ENCODE assay signal across 13 cellular contexts in the genomic region with DNA sequence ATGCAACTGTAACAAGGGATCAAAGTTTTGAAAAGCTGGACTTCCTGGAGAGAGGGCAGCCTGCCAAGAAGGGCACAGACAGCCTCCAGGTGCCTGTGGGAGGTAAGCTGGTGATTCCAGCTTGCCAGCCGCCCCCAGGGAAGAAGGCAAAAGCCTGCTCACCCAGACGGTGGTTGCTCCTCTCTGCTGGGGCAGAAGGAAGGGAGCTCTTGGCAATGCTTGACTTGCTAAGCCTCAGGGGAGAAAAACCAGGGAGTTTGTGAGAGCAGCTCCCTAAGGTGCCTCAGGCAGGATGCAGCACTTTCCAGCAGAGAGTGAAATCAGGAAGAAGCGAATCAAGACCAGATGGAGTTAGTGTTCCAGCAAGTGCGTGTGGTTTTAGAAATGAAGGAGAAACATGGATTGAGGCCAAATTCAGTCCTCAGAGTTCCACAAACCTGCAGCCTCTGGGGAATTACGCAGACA.
A peak's percentile ranks its signal among the peaks of the same experiment; 100 is the strongest.
DNase-seq lines count a peak whose midpoint lies in the region; TF ChIP-seq lines count a peak whose summit lies in the region.
"Had no signal": no experiment of that assay in that cellular context is flagged by ENCODE, and none has a peak within 500 bp of the region (broad histone marks: within the 10 kb centered on the region; RNA-seq: fewer than 3 reads in every experiment).

No MANE protein-coding gene starts in this region.

- no peak for TF ChIP-seq CTCF in SK-N-SH (IDR thresholded peaks at IDR 0.05)
- no peak for TF ChIP-seq CTCF in OCI-LY7 (conservative IDR thresholded peaks at IDR 0.05; ENCODE audit: low read length)

- H4K20me1 ChIP-seq in SK-N-SH (ENCODE audit: insufficient read depth) (no peaks in the 10 kb centered on the region), OCI-LY7 (ENCODE audit: insufficient read depth, low read length) (no peaks in the 10 kb centered on the region)

- peak overlapping the region in 1 of 2 experiments; percentile 97; a peak in 2 of 4 replicates for H3K27ac ChIP-seq in SK-N-SH (ENCODE audit: low read depth in 2 of 2, low read length in 1 of 2)
- no peak overlapping the region for H3K27ac ChIP-seq in OCI-LY7 (ENCODE audit: low read depth, low read length, poor library complexity, severe bottlenecking)
- H3K27ac ChIP-seq: ascending aorta had no signal

- TF ChIP-seq EP300 in SK-N-SH (IDR thresholded peaks at IDR 0.05; ENCODE audit: borderline replicate concordance in 1 of 2, low read depth in 1 of 2, low read length in 1 of 2) = peak in 1 of 2 experiments; percentile 54; a peak in 1 of 4 replicates

- POLR2A ChIA-PET in SK-N-SH (lab: Yijun Ruan, JAX) = interaction anchor here (0.6 to 1.9 kb wide), 10 partner anchors 12 to 286 kb away, joined by 3 to 17 read pairs (median 6); no protein-coding TSS in a partner anchor
- POLR2A ChIA-PET in OCI-LY7 (lab: Charles Lee) = interaction anchor here (0.6 kb wide), 1 partner anchor 1307 kb away, joined by 3 read pairs; no protein-coding TSS in a partner anchor

- BruUV-seq in OCI-LY7 (replicated peaks; lab: Mats Ljungman, UMichigan) = no TSS peak

- peaks cover 0 to 28% of the 10 kb centered on the region in 2 experiments; a peak in 1 of 4 replicates for H3K4me1 ChIP-seq in SK-N-SH (ENCODE audit: control insufficient read depth in 1 of 2, insufficient read depth in 2 of 2, low read depth in 1 of 2, low read length in 1 of 2)
- no peaks in the 10 kb centered on the region for H3K4me1 ChIP-seq in OCI-LY7 (ENCODE audit: insufficient read depth, low read length, poor library complexity, severe bottlenecking)
- H3K4me1 ChIP-seq: ascending aorta had no signal

- no peaks in the 10 kb centered on the region for H3K79me2 ChIP-seq in SK-N-SH (ENCODE audit: insufficient read depth)
- no peaks in the 10 kb centered on the region for H3K79me2 ChIP-seq in OCI-LY7 (ENCODE audit: insufficient read depth, low read depth, low read length)

- H2AFZ ChIP-seq in SK-N-SH (ENCODE audit: low read depth) = no peak overlapping the region
- H2AFZ ChIP-seq in OCI-LY7 (ENCODE audit: low read length) = no peak overlapping the region

- intact Hi-C loops in OCI-LY7 (cut with micrococcal nuclease; ENCODE audit: unreplicated experiment) = no loop called here

- no peak overlapping the region for H3K9ac ChIP-seq in SK-N-SH

- H3K36me3 ChIP-seq in SK-N-SH (replicated peaks in 1 of 2; ENCODE audit: control insufficient read depth in 1 of 2, insufficient read depth in 2 of 2, low read length in 1 of 2) (no peaks in the 10 kb centered on the region), OCI-LY7 (ENCODE audit: insufficient read depth, low read length) (no peaks in the 10 kb centered on the region)
- H3K36me3 ChIP-seq: ascending aorta had no signal

- H3K4me2 ChIP-seq in SK-N-SH (no peak overlapping the region), OCI-LY7 (ENCODE audit: low read length) (no peak overlapping the region)

- H3K9me2 ChIP-seq in SK-N-SH = no peaks in the 10 kb centered on the region
- no peaks in the 10 kb centered on the region for H3K9me2 ChIP-seq in OCI-LY7 (ENCODE audit: insufficient read depth, low read length)

- DNase-seq in DMS79 treated with DMSO at 0.1 percent for 48 hours (lab: John Stamatoyannopoulos, UW) (peak; percentile 97), NCI-H1105 (lab: John Stamatoyannopoulos, UW) (peak; percentile 73), SK-N-SH (peak; percentile 51), middle frontal gyrus (ENCODE audit: extremely low spot score, low spot score) (peak; percentile 42), OCI-LY7 (ENCODE audit: low spot score) (no peak), mucosa of gallbladder (ENCODE audit: low spot score) (no peak)
- DNase-seq in activated T-cell treated with anti-CD3 and anti-CD28 coated beads, Interleukin-2, amount 50 U/mL, for 48 hours = no peak
- DNase-seq: activated CD8-positive, alpha-beta memory T cell treated with anti-CD3 and anti-CD28 coated beads for 24 hours; activated gamma-delta T cell; GF-D8; naive thymus-derived CD4-positive, alpha-beta T cell; NCI-H2227 treated with DMSO at 0.1 percent for 48 hours had no signal

- CTCF ChIA-PET in SK-N-SH (lab: Yijun Ruan, JAX) (interaction anchor here (0.6 to 1.7 kb wide), 16 partner anchors 9 to 472 kb away, joined by 3 to 10 read pairs (median 3); no protein-coding TSS in a partner anchor), OCI-LY7 (lab: Charles Lee; ENCODE audit: unreplicated experiment) (no interaction called here)

- H3K27me3 ChIP-seq in SK-N-SH (ENCODE audit: insufficient read depth) = no peaks in the 10 kb centered on the region
- H3K27me3 ChIP-seq: ascending aorta had no signal

- H3K4me3 ChIP-seq in SK-N-SH (ENCODE audit: low read depth in 2 of 2, low read length in 1 of 2) (no peak overlapping the region), OCI-LY7 (ENCODE audit: low read depth, low read length, poor library complexity, severe bottlenecking) (no peak overlapping the region)
- H3K4me3 ChIP-seq: ascending aorta had no signal

- 31% methylated on average over 4 of the region's 5 CpGs for WGBS in SK-N-SH (ENCODE audit: low lambda C conversion rate)

- no peaks in the 10 kb centered on the region for H3F3A ChIP-seq in SK-N-SH (replicated peaks; ENCODE audit: insufficient read depth)

- H3K9me3 ChIP-seq in SK-N-SH (no peaks in the 10 kb centered on the region), OCI-LY7 (ENCODE audit: low read length) (no peaks in the 10 kb centered on the region)
- H3K9me3 ChIP-seq: ascending aorta had no signal

- no peak; the same call in 1 of the 2 replicates for TF ChIP-seq RAD21 in SK-N-SH (IDR thresholded peaks at IDR 0.05; ENCODE audit: low read length)

TF ChIP-seq in SK-N-SH, 30 proteins besides CTCF, POLR2A, EP300 and RAD21 (continues in another document):
- TF ChIP-seq, protein P1, sequence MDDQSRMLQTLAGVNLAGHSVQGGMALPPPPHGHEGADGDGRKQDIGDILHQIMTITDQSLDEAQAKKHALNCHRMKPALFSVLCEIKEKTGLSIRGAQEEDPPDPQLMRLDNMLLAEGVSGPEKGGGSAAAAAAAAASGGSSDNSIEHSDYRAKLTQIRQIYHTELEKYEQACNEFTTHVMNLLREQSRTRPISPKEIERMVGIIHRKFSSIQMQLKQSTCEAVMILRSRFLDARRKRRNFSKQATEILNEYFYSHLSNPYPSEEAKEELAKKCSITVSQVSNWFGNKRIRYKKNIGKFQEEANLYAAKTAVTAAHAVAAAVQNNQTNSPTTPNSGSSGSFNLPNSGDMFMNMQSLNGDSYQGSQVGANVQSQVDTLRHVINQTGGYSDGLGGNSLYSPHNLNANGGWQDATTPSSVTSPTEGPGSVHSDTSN (IDR thresholded peaks at IDR 0.05) = no peak
- TF ChIP-seq FOXJ3 (CRISPR knock-in tag; IDR thresholded peaks at IDR 0.05) (peak; percentile 73; the same call in 1 of the 2 replicates), CHD2 (IDR thresholded peaks at IDR 0.05; ENCODE audit: low read length, partially characterized antibody) (peak; percentile 23), TCF12 (IDR thresholded peaks at IDR 0.05) (peak; percentile 7; the same call in 1 of the 2 replicates), TAF1 (IDR thresholded peaks at IDR 0.05; ENCODE audit: borderline replicate concordance, low read depth, low read length) (no peak), EZH2phosphoT487 (IDR thresholded peaks at IDR 0.05; ENCODE audit: borderline replicate concordance, low read depth) (no peak), RCOR1 (IDR thresholded peaks at IDR 0.05; ENCODE audit: low read length) (peak; percentile 35; the same call in 1 of the 2 replicates)
- TF ChIP-seq, protein P2, sequence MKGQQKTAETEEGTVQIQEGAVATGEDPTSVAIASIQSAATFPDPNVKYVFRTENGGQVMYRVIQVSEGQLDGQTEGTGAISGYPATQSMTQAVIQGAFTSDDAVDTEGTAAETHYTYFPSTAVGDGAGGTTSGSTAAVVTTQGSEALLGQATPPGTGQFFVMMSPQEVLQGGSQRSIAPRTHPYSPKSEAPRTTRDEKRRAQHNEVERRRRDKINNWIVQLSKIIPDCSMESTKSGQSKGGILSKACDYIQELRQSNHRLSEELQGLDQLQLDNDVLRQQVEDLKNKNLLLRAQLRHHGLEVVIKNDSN (IDR thresholded peaks at IDR 0.05; ENCODE audit: borderline replicate concordance, low read depth) = no peak
- TF ChIP-seq, protein P3, sequence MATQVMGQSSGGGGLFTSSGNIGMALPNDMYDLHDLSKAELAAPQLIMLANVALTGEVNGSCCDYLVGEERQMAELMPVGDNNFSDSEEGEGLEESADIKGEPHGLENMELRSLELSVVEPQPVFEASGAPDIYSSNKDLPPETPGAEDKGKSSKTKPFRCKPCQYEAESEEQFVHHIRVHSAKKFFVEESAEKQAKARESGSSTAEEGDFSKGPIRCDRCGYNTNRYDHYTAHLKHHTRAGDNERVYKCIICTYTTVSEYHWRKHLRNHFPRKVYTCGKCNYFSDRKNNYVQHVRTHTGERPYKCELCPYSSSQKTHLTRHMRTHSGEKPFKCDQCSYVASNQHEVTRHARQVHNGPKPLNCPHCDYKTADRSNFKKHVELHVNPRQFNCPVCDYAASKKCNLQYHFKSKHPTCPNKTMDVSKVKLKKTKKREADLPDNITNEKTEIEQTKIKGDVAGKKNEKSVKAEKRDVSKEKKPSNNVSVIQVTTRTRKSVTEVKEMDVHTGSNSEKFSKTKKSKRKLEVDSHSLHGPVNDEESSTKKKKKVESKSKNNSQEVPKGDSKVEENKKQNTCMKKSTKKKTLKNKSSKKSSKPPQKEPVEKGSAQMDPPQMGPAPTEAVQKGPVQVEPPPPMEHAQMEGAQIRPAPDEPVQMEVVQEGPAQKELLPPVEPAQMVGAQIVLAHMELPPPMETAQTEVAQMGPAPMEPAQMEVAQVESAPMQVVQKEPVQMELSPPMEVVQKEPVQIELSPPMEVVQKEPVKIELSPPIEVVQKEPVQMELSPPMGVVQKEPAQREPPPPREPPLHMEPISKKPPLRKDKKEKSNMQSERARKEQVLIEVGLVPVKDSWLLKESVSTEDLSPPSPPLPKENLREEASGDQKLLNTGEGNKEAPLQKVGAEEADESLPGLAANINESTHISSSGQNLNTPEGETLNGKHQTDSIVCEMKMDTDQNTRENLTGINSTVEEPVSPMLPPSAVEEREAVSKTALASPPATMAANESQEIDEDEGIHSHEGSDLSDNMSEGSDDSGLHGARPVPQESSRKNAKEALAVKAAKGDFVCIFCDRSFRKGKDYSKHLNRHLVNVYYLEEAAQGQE (IDR thresholded peaks at IDR 0.05; ENCODE audit: low read depth, low read length) = no peak
- TF ChIP-seq, protein P4, sequence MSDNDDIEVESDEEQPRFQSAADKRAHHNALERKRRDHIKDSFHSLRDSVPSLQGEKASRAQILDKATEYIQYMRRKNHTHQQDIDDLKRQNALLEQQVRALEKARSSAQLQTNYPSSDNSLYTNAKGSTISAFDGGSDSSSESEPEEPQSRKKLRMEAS (IDR thresholded peaks at IDR 0.05; ENCODE audit: low read depth) = no peak

Comparison
In these comparisons a context has a peak if more than half of its experiments do, and no peak if none do; other contexts are left out.
1. DNase-seq: peak in DMS79 treated with DMSO at 0.1 percent for 48 hours (single experiment), NCI-H1105 (single experiment), SK-N-SH (single experiment) and middle frontal gyrus (single experiment); none in OCI-LY7 (single experiment), mucosa of gallbladder (single experiment) and activated T-cell treated with anti-CD3 and anti-CD28 coated beads, Interleukin-2, amount 50 U/mL, for 48 hours (0 of 2).